In genomic region chr9:113221003-113221799, GRCh38 we compare ENCODE assay signal across 1 cellular context.
TF ChIP-seq lines count a peak whose summit lies in the region.

TSS of gene FKBP15 (minus strand) at chr9:113221277. CDS start at chr9:113221243, 34 bp downstream.
TSS of gene SLC31A1 (plus strand) at chr9:113221544. CDS start at chr9:113256149, 34,605 bp downstream.

TF ChIP-seq in HepG2, 621 proteins besides CTCF, POLR2A, EP300 and RAD21 (continued from another document and continues in another):
- TF ChIP-seq ZXDC (CRISPR knock-in tag; IDR thresholded peaks at IDR 0.05) (no peak; the same call in 1 of the 2 replicates), YEATS4 (CRISPR knock-in tag; IDR thresholded peaks at IDR 0.05; ENCODE audit: borderline replicate concordance) (peak; percentile 87), FOXO1 (CRISPR knock-in tag; IDR thresholded peaks at IDR 0.05) (peak; percentile 5; the same call in 1 of the 2 replicates), MTA3 (CRISPR knock-in tag; IDR thresholded peaks at IDR 0.05) (no peak), ZNF737 (CRISPR knock-in tag; IDR thresholded peaks at IDR 0.05; ENCODE audit: borderline replicate concordance) (no peak; the same call in 1 of the 2 replicates), ISL2 (CRISPR knock-in tag; IDR thresholded peaks at IDR 0.05) (no peak; the same call in 1 of the 2 replicates), MAFF (IDR thresholded peaks at IDR 0.05; ENCODE audit: low read depth, low read length) (no peak), ZNF251 (CRISPR knock-in tag; IDR thresholded peaks at IDR 0.05) (no peak), NFIB (CRISPR knock-in tag; IDR thresholded peaks at IDR 0.05; ENCODE audit: borderline replicate concordance) (no peak), SMARCC2 (IDR thresholded peaks at IDR 0.05) (no peak), ZNF790 (CRISPR knock-in tag; IDR thresholded peaks at IDR 0.05; ENCODE audit: borderline replicate concordance) (peak; percentile 93; the same call in 1 of the 2 replicates), GATAD1 (CRISPR knock-in tag; IDR thresholded peaks at IDR 0.05) (peak; percentile 97), DR1 (CRISPR knock-in tag; IDR thresholded peaks at IDR 0.05) (peak; percentile 33; the same call in 1 of the 2 replicates), MAZ (IDR thresholded peaks at IDR 0.05; ENCODE audit: borderline replicate concordance, low read depth, low read length) (peak; percentile 62; the same call in 1 of the 2 replicates), MAZ (CRISPR knock-in tag; IDR thresholded peaks at IDR 0.05; ENCODE audit: low read depth) (peak; percentile 36; the same call in 1 of the 2 replicates), PBX2 (CRISPR knock-in tag; IDR thresholded peaks at IDR 0.05) (no peak), NKX3-1 (CRISPR knock-in tag; IDR thresholded peaks at IDR 0.05) (no peak), TFDP1 (CRISPR knock-in tag; IDR thresholded peaks at IDR 0.05; ENCODE audit: borderline replicate concordance) (peak; percentile 38; the same call in 1 of the 2 replicates), SIN3B (IDR thresholded peaks at IDR 0.05; ENCODE audit: low read length) (no peak; the same call in 1 of the 2 replicates), FOXA1 (IDR thresholded peaks at IDR 0.05) (no peak), FOXA1 (CRISPR knock-in tag; IDR thresholded peaks at IDR 0.05) (no peak), NFYB (CRISPR knock-in tag; IDR thresholded peaks at IDR 0.05) (peak; percentile 81), EED (CRISPR knock-in tag; IDR thresholded peaks at IDR 0.05) (no peak), ZBTB42 (CRISPR knock-in tag; IDR thresholded peaks at IDR 0.05) (0 out of 2 replicates have a peak, but pooled peaks have one; percentile 22), TRIM22 (IDR thresholded peaks at IDR 0.05) (no peak), ZNF10 (CRISPR knock-in tag; IDR thresholded peaks at IDR 0.05; ENCODE audit: borderline replicate concordance, low read depth) (no peak), ZBTB33 (CRISPR knock-in tag; IDR thresholded peaks at IDR 0.05) (no peak), ZNF230 (CRISPR knock-in tag; IDR thresholded peaks at IDR 0.05) (no peak; the same call in none of the 2 replicates), SRSF1 (optimal IDR thresholded peaks at IDR 0.05; ENCODE audit: low read depth, low read length) (peak; percentile 43), HMG20A (CRISPR knock-in tag; IDR thresholded peaks at IDR 0.05; ENCODE audit: borderline replicate concordance) (no peak), PAX8 (CRISPR knock-in tag; IDR thresholded peaks at IDR 0.05; ENCODE audit: borderline replicate concordance) (no peak), ZNF256 (CRISPR knock-in tag; conservative IDR thresholded peaks at IDR 0.05) (no peak; the same call in 1 of the 2 replicates), SMC3 (IDR thresholded peaks at IDR 0.05; ENCODE audit: low read length) (no peak), XBP1 (CRISPR knock-in tag; IDR thresholded peaks at IDR 0.05) (no peak), KMT2B (CRISPR knock-in tag; IDR thresholded peaks at IDR 0.05) (peak; percentile 98), WIZ (CRISPR knock-in tag; IDR thresholded peaks at IDR 0.05) (peak; percentile 65; the same call in 1 of the 2 replicates), LRRFIP1 (CRISPR knock-in tag; conservative IDR thresholded peaks at IDR 0.05) (no peak), ZMYM3 (CRISPR knock-in tag; IDR thresholded peaks at IDR 0.05) (no peak), ZFP36L1 (CRISPR knock-in tag; IDR thresholded peaks at IDR 0.05) (peak; percentile 65; the same call in 1 of the 2 replicates), GTF2F1 (IDR thresholded peaks at IDR 0.05; ENCODE audit: low read length) (no peak), PAF1 (CRISPR knock-in tag; IDR thresholded peaks at IDR 0.05) (no peak), ESRRA (CRISPR knock-in tag; IDR thresholded peaks at IDR 0.05; ENCODE audit: low read depth) (peak; percentile 14; the same call in 1 of the 2 replicates), DNMT3B (CRISPR knock-in tag; conservative IDR thresholded peaks at IDR 0.05) (0 out of 2 replicates have a peak, but pooled peaks have one; percentile 49), ZNF724P (CRISPR knock-in tag; IDR thresholded peaks at IDR 0.05; ENCODE audit: borderline replicate concordance) (no peak), ZNF354B (CRISPR knock-in tag; IDR thresholded peaks at IDR 0.05) (no peak)
- TF ChIP-seq, protein P1, sequence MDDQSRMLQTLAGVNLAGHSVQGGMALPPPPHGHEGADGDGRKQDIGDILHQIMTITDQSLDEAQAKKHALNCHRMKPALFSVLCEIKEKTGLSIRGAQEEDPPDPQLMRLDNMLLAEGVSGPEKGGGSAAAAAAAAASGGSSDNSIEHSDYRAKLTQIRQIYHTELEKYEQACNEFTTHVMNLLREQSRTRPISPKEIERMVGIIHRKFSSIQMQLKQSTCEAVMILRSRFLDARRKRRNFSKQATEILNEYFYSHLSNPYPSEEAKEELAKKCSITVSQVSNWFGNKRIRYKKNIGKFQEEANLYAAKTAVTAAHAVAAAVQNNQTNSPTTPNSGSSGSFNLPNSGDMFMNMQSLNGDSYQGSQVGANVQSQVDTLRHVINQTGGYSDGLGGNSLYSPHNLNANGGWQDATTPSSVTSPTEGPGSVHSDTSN (CRISPR knock-in tag; IDR thresholded peaks at IDR 0.05; ENCODE audit: borderline replicate concordance) = no peak
- TF ChIP-seq, protein P2, sequence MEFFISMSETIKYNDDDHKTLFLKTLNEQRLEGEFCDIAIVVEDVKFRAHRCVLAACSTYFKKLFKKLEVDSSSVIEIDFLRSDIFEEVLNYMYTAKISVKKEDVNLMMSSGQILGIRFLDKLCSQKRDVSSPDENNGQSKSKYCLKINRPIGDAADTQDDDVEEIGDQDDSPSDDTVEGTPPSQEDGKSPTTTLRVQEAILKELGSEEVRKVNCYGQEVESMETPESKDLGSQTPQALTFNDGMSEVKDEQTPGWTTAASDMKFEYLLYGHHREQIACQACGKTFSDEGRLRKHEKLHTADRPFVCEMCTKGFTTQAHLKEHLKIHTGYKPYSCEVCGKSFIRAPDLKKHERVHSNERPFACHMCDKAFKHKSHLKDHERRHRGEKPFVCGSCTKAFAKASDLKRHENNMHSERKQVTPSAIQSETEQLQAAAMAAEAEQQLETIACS (CRISPR knock-in tag; IDR thresholded peaks at IDR 0.05) = peak; percentile 91
- TF ChIP-seq, protein P3, sequence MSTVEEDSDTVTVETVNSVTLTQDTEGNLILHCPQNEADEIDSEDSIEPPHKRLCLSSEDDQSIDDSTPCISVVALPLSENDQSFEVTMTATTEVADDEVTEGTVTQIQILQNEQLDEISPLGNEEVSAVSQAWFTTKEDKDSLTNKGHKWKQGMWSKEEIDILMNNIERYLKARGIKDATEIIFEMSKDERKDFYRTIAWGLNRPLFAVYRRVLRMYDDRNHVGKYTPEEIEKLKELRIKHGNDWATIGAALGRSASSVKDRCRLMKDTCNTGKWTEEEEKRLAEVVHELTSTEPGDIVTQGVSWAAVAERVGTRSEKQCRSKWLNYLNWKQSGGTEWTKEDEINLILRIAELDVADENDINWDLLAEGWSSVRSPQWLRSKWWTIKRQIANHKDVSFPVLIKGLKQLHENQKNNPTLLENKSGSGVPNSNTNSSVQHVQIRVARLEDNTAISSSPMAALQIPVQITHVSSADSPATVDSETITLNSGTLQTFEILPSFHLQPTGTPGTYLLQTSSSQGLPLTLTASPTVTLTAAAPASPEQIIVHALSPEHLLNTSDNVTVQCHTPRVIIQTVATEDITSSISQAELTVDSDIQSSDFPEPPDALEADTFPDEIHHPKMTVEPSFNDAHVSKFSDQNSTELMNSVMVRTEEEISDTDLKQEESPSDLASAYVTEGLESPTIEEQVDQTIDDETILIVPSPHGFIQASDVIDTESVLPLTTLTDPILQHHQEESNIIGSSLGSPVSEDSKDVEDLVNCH (CRISPR knock-in tag; IDR thresholded peaks at IDR 0.05) = no peak
